Comparison of ENCODE assay signal across 9 cellular contexts in genomic region chr15:65385868-65386253, GRCh38. TPM values are rescaled to one million over a fixed set of nuclear protein-coding genes. Genes with fewer than 3 reads are reported as not detected.
A peak's percentile ranks its signal among the peaks of the same experiment; 100 is the strongest.
DNase-seq lines count a peak whose midpoint lies in the region; ATAC-seq and TF ChIP-seq lines count a peak whose summit lies in the region.
"Had no signal": no experiment of that assay in that cellular context is flagged by ENCODE, and none has a peak within 500 bp of the region (broad histone marks: within the 10 kb centered on the region; RNA-seq: fewer than 3 reads in every experiment).

No MANE protein-coding gene starts in this region.

- H3F3A ChIP-seq in SK-N-SH (replicated peaks; ENCODE audit: insufficient read depth), result peaks cover 4% of the 10 kb centered on the region

- H3K14ac ChIP-seq in neuronal stem cell (ENCODE audit: low read length), result no peak overlapping the region

- H3K27me3 ChIP-seq in SK-N-SH (ENCODE audit: insufficient read depth), result no peaks in the 10 kb centered on the region; the same call in 1 of the 2 replicates
- H3K27me3 ChIP-seq in right lobe of liver, result no peaks in the 10 kb centered on the region
- H3K27me3 ChIP-seq in neuronal stem cell (ENCODE audit: control insufficient read depth in 3 of 3, insufficient read depth in 3 of 3, low read depth in 1 of 3, low read length in 3 of 3), result no peaks in the 10 kb centered on the region

- peaks cover 7% of the 10 kb centered on the region for H3K27me3 Mint-ChIP-seq in type B pancreatic cell

- H3K36me3 ChIP-seq in SK-N-SH (replicated peaks in 1 of 2; ENCODE audit: control insufficient read depth in 1 of 2, insufficient read depth in 2 of 2, low read length in 1 of 2) (no peaks in the 10 kb centered on the region), right lobe of liver (no peaks in the 10 kb centered on the region), neuronal stem cell (replicated peaks in 1 of 2; ENCODE audit: control insufficient read depth in 2 of 2, insufficient read depth in 2 of 2, low read length in 2 of 2) (peaks cover 26 to 89% of the 10 kb centered on the region in 2 donors)

- H3K79me2 ChIP-seq in SK-N-SH (ENCODE audit: insufficient read depth), result no peaks in the 10 kb centered on the region

- no peak overlapping the region for H3K23ac ChIP-seq in neuronal stem cell (ENCODE audit: low read depth, low read length, poor library complexity)

- H2AK5ac ChIP-seq in neuronal stem cell (ENCODE audit: low read depth, low read length), result no peak overlapping the region

- peaks cover 0 to 21% of the 10 kb centered on the region in 2 experiments; a peak in 1 of 4 replicates for H3K4me1 ChIP-seq in SK-N-SH (ENCODE audit: control insufficient read depth in 1 of 2, insufficient read depth in 2 of 2, low read depth in 1 of 2, low read length in 1 of 2)
- H3K4me1 ChIP-seq in right lobe of liver, result peaks cover 0 to 2% (median 0%) of the 10 kb centered on the region in 4 donors
- peaks cover 12 to 17% of the 10 kb centered on the region in 2 donors for H3K4me1 ChIP-seq in neuronal stem cell (ENCODE audit: control insufficient read depth in 2 of 2, insufficient read depth in 1 of 2, low read depth in 1 of 2, low read length in 2 of 2)

- H3K9me3 ChIP-seq in SK-N-SH (no peaks in the 10 kb centered on the region), right lobe of liver (no peaks in the 10 kb centered on the region), neuronal stem cell (replicated peaks in 1 of 2; ENCODE audit: control insufficient read depth in 2 of 2, insufficient read depth in 1 of 2, low read depth in 1 of 2, low read length in 2 of 2) (no peaks in the 10 kb centered on the region)

- no peaks in the 10 kb centered on the region for H4K20me1 ChIP-seq in SK-N-SH (ENCODE audit: insufficient read depth)

- TF ChIP-seq EP300 in SK-N-SH (IDR thresholded peaks at IDR 0.05; ENCODE audit: borderline replicate concordance in 1 of 2, low read depth in 1 of 2, low read length in 1 of 2), result no peak

- H2AFZ ChIP-seq in SK-N-SH (ENCODE audit: low read depth) (no peak overlapping the region), neuronal stem cell (ENCODE audit: low read length) (no peak overlapping the region)

- ATAC-seq in SK-N-SH treated with all-trans-retinoic acid at 6 μM for 48 hours (peak; percentile 15; the same call in 2 of the 3 replicates), right lobe of liver (peak in 3 of 4 donors; percentile 3 to 21 (median 5)), GM18498 (IDR thresholded peaks at IDR 0.05; ENCODE audit: unreplicated experiment) (no peak)

- H3K4me2 ChIP-seq in SK-N-SH (no peak overlapping the region), neuronal stem cell (ENCODE audit: insufficient read depth, low read length, poor library complexity, severe bottlenecking) (no peak overlapping the region)

- no peaks in the 10 kb centered on the region for H3K36me3 Mint-ChIP-seq in type B pancreatic cell

- H3K27ac Mint-ChIP-seq in type B pancreatic cell, result peak overlapping the region; percentile 34

- 66% methylated on average over 10 of the region's 10 CpGs for WGBS in SK-N-SH (ENCODE audit: low lambda C conversion rate)
- whole genome bisulfite sequencing in right lobe of liver (ENCODE audit: insufficient coverage, low coverage, low lambda C conversion rate, missing lambda C conversion rate), result no CpG with 5 or more reads among the region's 10 CpGs
- no CpG with 5 or more reads among the region's 10 CpGs for WGBS in neuronal stem cell (ENCODE audit: extremely low coverage in 2 of 2, insufficient read length in 2 of 2, insufficient replicate concordance in 1 of 2), 2 donors

- no peaks in the 10 kb centered on the region for H3K79me1 ChIP-seq in neuronal stem cell (ENCODE audit: low read depth, low read length)

- peaks cover 25% of the 10 kb centered on the region for H3K4me1 Mint-ChIP-seq in type B pancreatic cell (ENCODE audit: unreplicated experiment)

- no peak overlapping the region for H2BK12ac ChIP-seq in neuronal stem cell (ENCODE audit: low read length)

- no peak overlapping the region for H2BK15ac ChIP-seq in neuronal stem cell (ENCODE audit: low read length)

- H2BK120ac ChIP-seq in neuronal stem cell (ENCODE audit: low read depth, low read length), result no peak overlapping the region

- no peak for TF ChIP-seq CTCF in SK-N-SH (IDR thresholded peaks at IDR 0.05)
- no peak for TF ChIP-seq CTCF in cardiac fibroblast (IDR thresholded peaks at IDR 0.05; ENCODE audit: low read depth, low read length)
- TF ChIP-seq CTCF in right lobe of liver (IDR thresholded peaks at IDR 0.05), result no peak
- TF ChIP-seq CTCF in type B pancreatic cell (conservative IDR thresholded peaks at IDR 0.05), result no peak

- H2BK5ac ChIP-seq in neuronal stem cell (ENCODE audit: low read length), result no peak overlapping the region

- intact Hi-C loops in right lobe of liver (cut with DNase I), result loop anchor here (5.0 kb wide), 1 partner anchor 64 kb away; no protein-coding TSS in a partner anchor

- H3K9ac ChIP-seq in SK-N-SH (no peak overlapping the region), neuronal stem cell (ENCODE audit: low read depth, low read length, poor library complexity) (no peak overlapping the region)

- no peak overlapping the region for H3K18ac ChIP-seq in neuronal stem cell (ENCODE audit: low read length)

- no peak overlapping the region for H4K91ac ChIP-seq in neuronal stem cell (ENCODE audit: low read depth, low read length, poor library complexity)

- no peak for TF ChIP-seq POLR2A in right lobe of liver (IDR thresholded peaks at IDR 0.05)

- no peaks in the 10 kb centered on the region for H3K9me2 ChIP-seq in SK-N-SH

- H3K27ac ChIP-seq in SK-N-SH (ENCODE audit: low read depth in 2 of 2, low read length in 1 of 2), result no peak overlapping the region
- H3K27ac ChIP-seq in right lobe of liver, result no peak overlapping the region
- H3K27ac ChIP-seq in neuronal stem cell (replicated peaks; ENCODE audit: low read length), result no peak overlapping the region

- no peaks in the 10 kb centered on the region for H3K9me3 Mint-ChIP-seq in type B pancreatic cell

- POLR2A ChIA-PET in SK-N-SH (lab: Yijun Ruan, JAX), result interaction anchor here (1.9 kb wide), 1 partner anchor 81 kb away, joined by 8 read pairs; the partner anchor contains the start of gene RNU5B-1

- H4K8ac ChIP-seq in neuronal stem cell (ENCODE audit: low read depth, low read length), result no peak overlapping the region

- CTCF ChIA-PET in SK-N-SH (lab: Yijun Ruan, JAX), result interaction anchor here (0.5 to 37.1 kb wide), 28 partner anchors 9 to 389 kb away, joined by 3 to 969 read pairs (median 6); partner anchors contain the start of gene RNU5B-1

- DNase-seq in SK-N-SH (no peak), cardiac fibroblast (ENCODE audit: low read depth in 2 of 2) (peak; percentile 79 to 86), right lobe of liver (no peak), type B pancreatic cell (ENCODE audit: extremely low spot score, unreplicated experiment) (no peak), neuronal stem cell (ENCODE audit: low spot score) (no peak)
- no peak for DNase-seq in effector CD4-positive, alpha-beta T cell

- H3K4ac ChIP-seq in neuronal stem cell (ENCODE audit: low read length), result no peak overlapping the region

- peak overlapping the region in 1 of 2 experiments; percentile 14; a peak in 1 of 4 replicates for H3K4me3 ChIP-seq in SK-N-SH (ENCODE audit: low read depth in 2 of 2, low read length in 1 of 2)
- H3K4me3 ChIP-seq in cardiac fibroblast (replicated peaks in 1 of 2; ENCODE audit: low read depth in 2 of 2, low read length in 2 of 2), result no peak overlapping the region
- H3K4me3 ChIP-seq in right lobe of liver, result no peak overlapping the region
- no peak overlapping the region for H3K4me3 ChIP-seq in neuronal stem cell (ENCODE audit: low read length in 2 of 2)

- TF ChIP-seq RAD21 in SK-N-SH (IDR thresholded peaks at IDR 0.05; ENCODE audit: low read length), result no peak

- no peak overlapping the region for H3K4me3 Mint-ChIP-seq in type B pancreatic cell

TF ChIP-seq in SK-N-SH treated with all-trans-retinoic acid at 6 μM for 48 hours, 23 proteins besides CTCF, POLR2A, EP300 and RAD21 (continues in another document):
- no peak for TF ChIP-seq ARNTL (CRISPR knock-in tag; IDR thresholded peaks at IDR 0.05; ENCODE audit: borderline replicate concordance, low read depth)
- no peak for TF ChIP-seq ISL1 (CRISPR knock-in tag; IDR thresholded peaks at IDR 0.05)
- no peak for TF ChIP-seq TOX (CRISPR knock-in tag; IDR thresholded peaks at IDR 0.05; ENCODE audit: borderline replicate concordance)

TF ChIP-seq in SK-N-SH, 30 proteins besides CTCF, POLR2A, EP300 and RAD21:
- TF ChIP-seq RXRA (IDR thresholded peaks at IDR 0.05; ENCODE audit: borderline replicate concordance, low read depth) (no peak), USF1 (IDR thresholded peaks at IDR 0.05; ENCODE audit: borderline replicate concordance, low read depth) (no peak), EZH2phosphoT487 (IDR thresholded peaks at IDR 0.05; ENCODE audit: borderline replicate concordance, low read depth) (no peak), TAF1 (IDR thresholded peaks at IDR 0.05; ENCODE audit: borderline replicate concordance, low read depth, low read length) (no peak), GABPA (IDR thresholded peaks at IDR 0.05; ENCODE audit: low read depth) (no peak), FOXJ3 (CRISPR knock-in tag; IDR thresholded peaks at IDR 0.05) (no peak), RFX5 (IDR thresholded peaks at IDR 0.05; ENCODE audit: low read length) (no peak), RCOR1 (IDR thresholded peaks at IDR 0.05; ENCODE audit: low read length) (no peak)

RNA-seq across cellular contexts. Expression of gene IGDCC3, which starts 8.1 kb away (rescaled TPM):
- 0.37 and 0.43 TPM in 2 replicates for polyA plus RNA-seq in SK-N-SH (2012; rRNA removed)
- 0.22 and 0.23 TPM in 2 replicates for polyA plus RNA-seq in SK-N-SH (2012; cell fraction: cytosol; rRNA removed)
- 1.2 TPM in 2 replicates for polyA plus RNA-seq in SK-N-SH (2012; cell fraction: nucleus; rRNA removed)
- not detected for total RNA-seq in right lobe of liver
- total RNA-seq in type B pancreatic cell (ENCODE audit: low replicate concordance), result 18.8 and 169 TPM in 2 replicates
- 69.2 TPM for polyA plus RNA-seq in neuronal stem cell (2013, experiment 1 of 2)
- 70.9 TPM for polyA plus RNA-seq in neuronal stem cell (2013, experiment 2 of 2)
- total RNA-seq: lung microvascular endothelial cell had no signal

RNA-seq across cellular contexts. Expression of gene IGDCC4, which starts 36.9 kb away (rescaled TPM):
- 0.15 and 0.21 TPM in 2 replicates for polyA plus RNA-seq in SK-N-SH (2012; rRNA removed)
- polyA plus RNA-seq in SK-N-SH (2012; cell fraction: cytosol; rRNA removed), result 0.13 and 0.24 TPM in 2 replicates
- polyA plus RNA-seq in SK-N-SH (2012; cell fraction: nucleus; rRNA removed), result 0.94 and 1.0 TPM in 2 replicates
- under 1 TPM in 1 of 6 experiments, not detected in 5; 0.02 TPM for total RNA-seq in right lobe of liver
- 2.4 and 17.1 TPM in 2 replicates for total RNA-seq in type B pancreatic cell (ENCODE audit: low replicate concordance)
- polyA plus RNA-seq in neuronal stem cell (2013, experiment 1 of 2), result 17.1 TPM
- polyA plus RNA-seq in neuronal stem cell (2013, experiment 2 of 2), result 17.4 TPM

Comparison
In these comparisons a context has a peak if more than half of its experiments do, and no peak if none do; other contexts are left out.
1. DNase-seq: peak in cardiac fibroblast (2 of 2); none in SK-N-SH (single experiment), right lobe of liver (0 of 3), type B pancreatic cell (single experiment), effector CD4-positive, alpha-beta T cell (single experiment) and neuronal stem cell (single experiment).
2. RNA of gene IGDCC3, which starts 8.1 kb away (total RNA-seq): 18.8 to 169 TPM in type B pancreatic cell; not detected in right lobe of liver; every median in the first group is over 10 times any median in the second.